ENCODE assay signal across 11 cellular contexts in the genomic region with DNA sequence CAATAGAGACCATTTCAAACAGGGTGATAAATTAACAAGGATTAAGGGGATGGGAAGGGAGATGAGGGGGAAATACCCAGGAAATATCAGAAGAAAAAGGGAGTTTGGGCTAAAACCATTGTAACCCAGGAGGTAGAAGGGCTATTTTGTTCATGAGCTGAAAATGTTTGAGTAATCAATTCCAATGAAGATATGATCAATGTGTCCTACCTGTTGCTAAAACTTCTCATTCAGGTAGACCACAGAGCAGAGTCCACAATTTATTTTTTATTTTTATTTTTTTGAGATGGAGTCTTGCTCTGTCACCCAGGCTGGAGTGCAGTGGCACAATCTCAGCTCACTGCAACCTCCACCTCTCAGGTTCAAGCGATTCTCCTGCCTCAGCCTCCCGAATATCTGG. TPM values are rescaled to one million over a fixed set of nuclear protein-coding genes. Genes with fewer than 3 reads are reported as not detected.
"Had no signal": no experiment of that assay in that cellular context is flagged by ENCODE, and none has a peak within 500 bp of the region (broad histone marks: within the 10 kb centered on the region; RNA-seq: fewer than 3 reads in every experiment).

No MANE protein-coding gene starts in this region.

RNA-seq across cellular contexts. Expression of gene KLHL10, which starts 1.8 kb away (rescaled TPM):
- total RNA-seq: OCI-LY7, PC-3, PC-9, Peyer's patch, Right ventricle myocardium inferior, Right ventricle myocardium superior, RPMI7951, SJCRH30, SJSA1, SK-MEL-5, T-cell had no signal
